ENCODE assay signal across 20 cellular contexts in the genomic region with DNA sequence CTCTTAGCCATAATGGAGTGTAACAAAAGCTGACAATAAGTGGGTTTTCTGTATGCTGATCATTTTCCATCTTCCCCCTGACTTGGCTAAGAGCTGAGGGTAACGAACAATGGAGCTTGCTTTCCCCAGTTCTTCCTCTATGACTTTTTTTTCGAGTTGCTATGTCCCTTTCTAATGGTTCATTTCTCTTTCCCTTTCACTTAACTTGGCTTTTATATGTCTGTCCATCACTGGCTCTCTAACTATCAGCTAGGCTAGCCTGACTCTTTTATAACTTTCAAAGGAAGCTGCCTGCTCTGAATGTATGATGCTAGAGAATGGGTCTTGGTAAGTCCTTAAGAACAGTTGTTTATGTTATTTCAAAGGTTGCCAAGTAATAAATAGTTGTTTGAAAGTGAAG.
DNase-seq lines count a peak whose midpoint lies in the region; ATAC-seq lines count a peak whose summit lies in the region.
"Had no signal": no experiment of that assay in that cellular context is flagged by ENCODE, and none has a peak within 500 bp of the region (broad histone marks: within the 10 kb centered on the region; RNA-seq: fewer than 3 reads in every experiment).

No MANE protein-coding gene starts in this region.

- no peaks in the 10 kb centered on the region for H3K4me1 ChIP-seq in Karpas-422 (ENCODE audit: low read length)
- H3K4me1 ChIP-seq: BLaER1 treated with 17β-estradiol and CSF1 and Interleukin-3, amounts not matched to agents 10 nM and 100 nM had no signal

- peak; percentile 6 for DNase-seq in cerebellum (ENCODE audit: low spot score)
- no peak for DNase-seq in left lobe of liver (ENCODE audit: low spot score)
- DNase-seq in substantia nigra (lab: John Stamatoyannopoulos, UW), result peak in 1 of 49 donors; percentile 31
- no peak for DNase-seq in Karpas-422
- DNase-seq: CD8-positive, alpha-beta memory T cell; DMS53; EL; IMR-90; MG63; NCI-H1092 treated with DMSO at 0.1 percent for 48 hours; NCI-H1694; NCI-H2081 treated with DMSO at 0.1 percent for 48 hours; NCI-H510A; NCI-H748 treated with DMSO at 0.1 percent for 48 hours had no signal

- no peak overlapping the region for H2AFZ ChIP-seq in Karpas-422 (ENCODE audit: low read length)

- H3K9me3 ChIP-seq in Karpas-422 (ENCODE audit: low read length), result no peaks in the 10 kb centered on the region
- H3K9me3 ChIP-seq: BLaER1 treated with 17β-estradiol and CSF1 and Interleukin-3, amounts not matched to agents 10 nM and 100 nM; MG63 had no signal

- no peak overlapping the region for H3K4me3 ChIP-seq in Karpas-422 (ENCODE audit: low read length)
- H3K4me3 ChIP-seq: BLaER1 treated with 17β-estradiol and CSF1 and Interleukin-3, amounts not matched to agents 10 nM and 100 nM; MG63 had no signal

- H3K27me3 ChIP-seq in Karpas-422 (ENCODE audit: low read length), result no peaks in the 10 kb centered on the region
- H3K27me3 ChIP-seq: BLaER1 treated with 17β-estradiol and CSF1 and Interleukin-3, amounts not matched to agents 10 nM and 100 nM; MG63 had no signal

- no peaks in the 10 kb centered on the region for H3K79me2 ChIP-seq in Karpas-422 (ENCODE audit: low read length)

- H3K4me2 ChIP-seq in Karpas-422 (ENCODE audit: low read depth, low read length, poor library complexity, severe bottlenecking), result no peak overlapping the region
- H3K4me2 ChIP-seq: BLaER1 treated with 17β-estradiol and CSF1 and Interleukin-3, amounts not matched to agents 10 nM and 100 nM had no signal

- no peaks in the 10 kb centered on the region for H3K9me2 ChIP-seq in Karpas-422 (replicated peaks; ENCODE audit: insufficient read depth, low read length)

- ATAC-seq in left lobe of liver (peak; percentile 15), GM21423 (IDR thresholded peaks at IDR 0.05; ENCODE audit: unreplicated experiment) (no peak), GM19324 (IDR thresholded peaks at IDR 0.05; ENCODE audit: low FRiP score, unreplicated experiment) (no peak)
- ATAC-seq: Right ventricle myocardium inferior had no signal

- H3K9ac ChIP-seq in Karpas-422 (ENCODE audit: low read length), result no peak overlapping the region
- H3K9ac ChIP-seq: BLaER1 treated with 17β-estradiol and CSF1 and Interleukin-3, amounts not matched to agents 10 nM and 100 nM had no signal

- H3K27ac ChIP-seq in angular gyrus (ENCODE audit: low read depth, low read length) (peak overlapping the region; percentile 51), substantia nigra (ENCODE audit: low read depth, low read length, poor library complexity, severe bottlenecking) (peak overlapping the region; percentile 33), Karpas-422 (ENCODE audit: low read length) (no peak overlapping the region)
- H3K27ac ChIP-seq: BLaER1 treated with 17β-estradiol and CSF1 and Interleukin-3, amounts not matched to agents 10 nM and 100 nM; HL-60 had no signal

- H4K20me1 ChIP-seq in Karpas-422 (ENCODE audit: insufficient read depth, low read depth, low read length), result no peaks in the 10 kb centered on the region
- H4K20me1 ChIP-seq: BLaER1 treated with 17β-estradiol and CSF1 and Interleukin-3, amounts not matched to agents 10 nM and 100 nM had no signal

- H3K36me3 ChIP-seq in Karpas-422 (ENCODE audit: insufficient read depth, low read length), result no peaks in the 10 kb centered on the region
- H3K36me3 ChIP-seq: BLaER1 treated with 17β-estradiol and CSF1 and Interleukin-3, amounts not matched to agents 10 nM and 100 nM; MG63 had no signal
